ENCODE assay signal across 10 cellular contexts in the genomic region with DNA sequence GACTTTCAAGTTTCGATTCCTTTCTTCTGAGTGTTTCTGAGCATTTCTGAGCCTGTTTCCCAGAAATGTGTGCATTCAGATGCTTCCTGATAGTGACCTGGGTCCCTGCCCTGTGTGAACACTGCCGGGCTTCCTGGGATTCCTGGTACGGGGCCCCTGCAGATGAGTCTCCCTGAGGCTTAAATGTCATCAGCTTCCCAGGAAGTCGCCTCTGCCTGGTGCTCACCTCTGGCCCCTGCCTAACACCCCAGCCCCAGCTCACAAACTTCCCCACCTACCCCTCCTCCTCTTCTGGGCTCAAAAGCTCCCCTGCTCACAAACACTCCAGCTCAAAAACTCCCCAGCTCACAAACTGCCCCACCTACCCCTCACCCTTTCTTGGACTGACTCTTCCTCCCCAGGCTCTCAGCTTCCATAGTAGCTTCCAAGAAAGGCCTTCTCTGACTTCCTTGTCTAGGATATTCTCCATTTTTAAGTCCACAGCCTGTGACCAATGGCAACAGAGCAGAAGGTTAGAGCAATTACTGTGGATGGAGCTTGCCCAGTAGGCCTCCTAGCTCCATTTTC. TPM values are rescaled to one million over a fixed set of nuclear protein-coding genes. Genes with fewer than 3 reads are reported as not detected.
DNase-seq lines count a peak whose midpoint lies in the region; ATAC-seq and TF ChIP-seq lines count a peak whose summit lies in the region.
"Had no signal": no experiment of that assay in that cellular context is flagged by ENCODE, and none has a peak within 500 bp of the region (broad histone marks: within the 10 kb centered on the region; RNA-seq: fewer than 3 reads in every experiment).

No MANE protein-coding gene starts in this region.

- 12 to 41% methylated on average over 3 to 4 of the region's 4 CpGs for WGBS in gastroesophageal sphincter (ENCODE audit: low coverage in 1 of 2), 2 donors

- in situ Hi-C loops in GM13977 (cut with MboI; ENCODE audit: low pct_unique_long_range_greater_than_20kb, low sequenced_read_pairs, unreplicated experiment) = no loop called here

- TF ChIP-seq POLR2A in gastroesophageal sphincter (IDR thresholded peaks at IDR 0.05) = no peak

- H3K4me1 Mint-ChIP-seq in activated CD4-positive, alpha-beta T cell treated with anti-CD3 and anti-CD28 coated beads, Interleukin-2, amount 10 ng/mL, durations not matched to agents 24 days and 14 days = peaks cover 8% of the 10 kb centered on the region
- peaks cover 7% of the 10 kb centered on the region for H3K4me1 Mint-ChIP-seq in stimulated activated memory B cell treated with anti-CD40 and anti-IgM and Interleukin-4, amounts not matched to agents 10 μg/mL and 1 μg/mL and 100 μg/mL, for 72 hours
- peaks cover 0 to 6% (median 0%) of the 10 kb centered on the region in 3 donors for H3K4me1 Mint-ChIP-seq in T-cell

- DNase-seq in activated CD4-positive, alpha-beta T cell treated with anti-CD3 and anti-CD28 coated beads, Interleukin-2, amount 10 ng/mL, durations not matched to agents 24 days and 14 days = peak; percentile 68
- DNase-seq in activated CD4-positive, alpha-beta T cell treated with anti-CD3 and anti-CD28 coated beads, Interleukin-2, amount 50 U/mL, for 48 hours = no peak
- DNase-seq in activated CD8-positive, alpha-beta memory T cell treated with anti-CD3 and anti-CD28 coated beads, Interleukin-2, amount 50 U/mL, for 48 hours = peak; percentile 45
- no peak for DNase-seq in T-cell
- DNase-seq in GM13977 (ENCODE audit: low spot score) = no peak
- DNase-seq in NCI-H446 treated with DMSO at 0.1 percent for 48 hours (lab: John Stamatoyannopoulos, UW) = no peak
- DNase-seq: ACHN; activated T-cell treated with anti-CD3 and anti-CD28 coated beads, Interleukin-2, amount 50 U/mL, for 1 hour had no signal

- no peak overlapping the region for H3K4me3 ChIP-seq in gastroesophageal sphincter

- peaks cover 0 to 46% (median 35%) of the 10 kb centered on the region in 3 donors for H3K4me1 ChIP-seq in gastroesophageal sphincter

- peak overlapping the region in 3 of 4 donors; percentile 68 to 76 (median 74) for H3K27ac ChIP-seq in gastroesophageal sphincter

- no peaks in the 10 kb centered on the region for H3K27me3 ChIP-seq in gastroesophageal sphincter

- CTCF ChIA-PET in T-cell (lab: Charles Lee) = no interaction called here

- H3K27ac Mint-ChIP-seq in activated CD4-positive, alpha-beta T cell treated with anti-CD3 and anti-CD28 coated beads, Interleukin-2, amount 10 ng/mL, durations not matched to agents 24 days and 14 days = peak overlapping the region; percentile 73
- H3K27ac Mint-ChIP-seq in stimulated activated memory B cell treated with anti-CD40 and anti-IgM and Interleukin-4, amounts not matched to agents 10 μg/mL and 1 μg/mL and 100 μg/mL, for 72 hours = peak overlapping the region; percentile 58
- H3K27ac Mint-ChIP-seq in T-cell = no peak overlapping the region

- POLR2A ChIA-PET in T-cell (lab: Charles Lee) = no interaction called here

- H3K27me3 Mint-ChIP-seq in activated CD4-positive, alpha-beta T cell treated with anti-CD3 and anti-CD28 coated beads, Interleukin-2, amount 10 ng/mL, durations not matched to agents 24 days and 14 days = peaks cover 8% of the 10 kb centered on the region
- H3K27me3 Mint-ChIP-seq in stimulated activated memory B cell treated with anti-CD40 and anti-IgM and Interleukin-4, amounts not matched to agents 10 μg/mL and 1 μg/mL and 100 μg/mL, for 72 hours = no peaks in the 10 kb centered on the region
- no peaks in the 10 kb centered on the region for H3K27me3 Mint-ChIP-seq in T-cell

- no peak for TF ChIP-seq EP300 in gastroesophageal sphincter (IDR thresholded peaks at IDR 0.05)

- H3K9me3 Mint-ChIP-seq in activated CD4-positive, alpha-beta T cell treated with anti-CD3 and anti-CD28 coated beads, Interleukin-2, amount 10 ng/mL, durations not matched to agents 24 days and 14 days = no peaks in the 10 kb centered on the region
- H3K9me3 Mint-ChIP-seq in stimulated activated memory B cell treated with anti-CD40 and anti-IgM and Interleukin-4, amounts not matched to agents 10 μg/mL and 1 μg/mL and 100 μg/mL, for 72 hours = no peaks in the 10 kb centered on the region
- no peaks in the 10 kb centered on the region for H3K9me3 Mint-ChIP-seq in T-cell

- peak overlapping the region; percentile 48 for H3K4me3 Mint-ChIP-seq in activated CD4-positive, alpha-beta T cell treated with anti-CD3 and anti-CD28 coated beads, Interleukin-2, amount 10 ng/mL, durations not matched to agents 24 days and 14 days
- H3K4me3 Mint-ChIP-seq in stimulated activated memory B cell treated with anti-CD40 and anti-IgM and Interleukin-4, amounts not matched to agents 10 μg/mL and 1 μg/mL and 100 μg/mL, for 72 hours = no peak overlapping the region
- H3K4me3 Mint-ChIP-seq in T-cell = no peak overlapping the region

- TF ChIP-seq CTCF in gastroesophageal sphincter (IDR thresholded peaks at IDR 0.05) (no peak), GM13977 (IDR thresholded peaks at IDR 0.05; ENCODE audit: extremely low read depth, insufficient read depth, missing control alignments) (no peak)

- no peaks in the 10 kb centered on the region for H3K36me3 Mint-ChIP-seq in activated CD4-positive, alpha-beta T cell treated with anti-CD3 and anti-CD28 coated beads, Interleukin-2, amount 10 ng/mL, durations not matched to agents 24 days and 14 days (ENCODE audit: low read depth)
- H3K36me3 Mint-ChIP-seq in stimulated activated memory B cell treated with anti-CD40 and anti-IgM and Interleukin-4, amounts not matched to agents 10 μg/mL and 1 μg/mL and 100 μg/mL, for 72 hours = no peaks in the 10 kb centered on the region
- H3K36me3 Mint-ChIP-seq in T-cell = no peaks in the 10 kb centered on the region

- intact Hi-C loops in activated CD4-positive, alpha-beta T cell treated with anti-CD3 and anti-CD28 coated beads, Interleukin-2, amount 10 ng/mL, durations not matched to agents 24 days and 14 days (cut with micrococcal nuclease) = no loop called here

- ATAC-seq in gastroesophageal sphincter = peak; percentile 35
- ATAC-seq in stimulated activated memory B cell treated with anti-CD40 and anti-IgM and Interleukin-4, amounts not matched to agents 10 μg/mL and 1 μg/mL and 100 μg/mL, for 72 hours = no peak
- ATAC-seq in T-cell (replicated peaks in 1 of 4) = no peak

- no peaks in the 10 kb centered on the region for H3K36me3 ChIP-seq in gastroesophageal sphincter

- H3K9me3 ChIP-seq in gastroesophageal sphincter = no peaks in the 10 kb centered on the region

RNA-seq across cellular contexts. Expression of gene TGM2, which starts 42.0 kb away (rescaled TPM):
- 0.05 TPM in 1 of 2 replicates, not detected in the other for total RNA-seq in activated CD4-positive, alpha-beta T cell treated with anti-CD3 and anti-CD28 coated beads, Interleukin-2, amount 10 ng/mL, durations not matched to agents 24 days and 14 days
- total RNA-seq in gastroesophageal sphincter = 100 to 1,000 TPM; 163 to 385 (median 188) TPM
- total RNA-seq in T-cell = 1 to 10 TPM in 2 of 5 donors, under 1 TPM in 1, not detected in 2; 0.62 to 1.8 (median 1.2) TPM

Comparison
In these comparisons a context has a peak if more than half of its experiments do, and no peak if none do; other contexts are left out.
1. DNase-seq: peak in activated CD4-positive, alpha-beta T cell treated with anti-CD3 and anti-CD28 coated beads, Interleukin-2, amount 10 ng/mL, durations not matched to agents 24 days and 14 days (single experiment) and activated CD8-positive, alpha-beta memory T cell treated with anti-CD3 and anti-CD28 coated beads, Interleukin-2, amount 50 U/mL, for 48 hours (single experiment); none in activated CD4-positive, alpha-beta T cell treated with anti-CD3 and anti-CD28 coated beads, Interleukin-2, amount 50 U/mL, for 48 hours (0 of 2), T-cell (0 of 34), GM13977 (single experiment) and NCI-H446 treated with DMSO at 0.1 percent for 48 hours (single experiment).
2. H3K27ac Mint-ChIP-seq: peak in activated CD4-positive, alpha-beta T cell treated with anti-CD3 and anti-CD28 coated beads, Interleukin-2, amount 10 ng/mL, durations not matched to agents 24 days and 14 days (single experiment) and stimulated activated memory B cell treated with anti-CD40 and anti-IgM and Interleukin-4, amounts not matched to agents 10 μg/mL and 1 μg/mL and 100 μg/mL, for 72 hours (single experiment); none in T-cell (0 of 2).
3. RNA of gene TGM2, which starts 42.0 kb away (total RNA-seq): 163 to 385 TPM in gastroesophageal sphincter; 0.62 to 1.8 TPM in T-cell and 0.05 TPM in activated CD4-positive, alpha-beta T cell treated with anti-CD3 and anti-CD28 coated beads, Interleukin-2, amount 10 ng/mL, durations not matched to agents 24 days and 14 days; every median in the first group is over 10 times any median in the second.